23 cellular contexts compared by ENCODE assay signal in genomic region chr2:152441961-152442360, GRCh38.
DNase-seq lines count a peak whose midpoint lies in the region; ATAC-seq and TF ChIP-seq lines count a peak whose summit lies in the region.
"Had no signal": no experiment of that assay in that cellular context is flagged by ENCODE, and none has a peak within 500 bp of the region (broad histone marks: within the 10 kb centered on the region; RNA-seq: fewer than 3 reads in every experiment).

No MANE protein-coding gene starts in this region.

- no peak overlapping the region for H3K4me3 ChIP-seq in GM12864 (ENCODE audit: low read depth, low read length)
- H3K4me3 ChIP-seq: BLaER1, left ventricle myocardium inferior, MG63, upper lobe of left lung had no signal

- DNase-seq in GM12864 (ENCODE audit: low read depth) (no peak), memory B cell (ENCODE audit: low spot score in 2 of 2) (no peak), SHP77 treated with DMSO at 0.1 percent for 48 hours (lab: John Stamatoyannopoulos, UW) (no peak), NCI-H2171 treated with DMSO at 0.1 percent for 48 hours (lab: John Stamatoyannopoulos, UW) (no peak), T1000 (lab: John Stamatoyannopoulos, UW) (no peak)
- DNase-seq: ACHN; activated CD8-positive, alpha-beta memory T cell treated with anti-CD3 and anti-CD28 coated beads, Interleukin-2, amount 50 U/mL, for 48 hours; activated naive CD8-positive, alpha-beta T cell treated with anti-CD3 and anti-CD28 coated beads for 36 hours; left ventricle myocardium inferior; MG63; NCI-H1436; NCI-H524; stimulated activated CD4-positive, alpha-beta T cell treated with anti-CD3 and anti-CD28 coated beads, Interleukin-15, amount 100 ng/mL, for 24 hours; stimulated activated CD8-positive, alpha-beta memory T cell treated with anti-CD3 and anti-CD28 coated beads, Interleukin-4, amount 100 ng/mL, for 48 hours; T-helper 17 cell; upper lobe of left lung had no signal

- no peaks in the 10 kb centered on the region for H3K36me3 Mint-ChIP-seq in memory B cell
- H3K36me3 Mint-ChIP-seq: activated naive CD8-positive, alpha-beta T cell treated with anti-CD3 and anti-CD28 coated beads for 36 hours; natural killer cell treated with Interleukin-12 subunit alpha and Interleukin-12 subunit beta and Interleukin-15 and Interleukin-18, amount 100 ng/mL, for 72 hours had no signal

- no peaks in the 10 kb centered on the region for H3K9me3 Mint-ChIP-seq in memory B cell
- H3K9me3 Mint-ChIP-seq: activated naive CD8-positive, alpha-beta T cell treated with anti-CD3 and anti-CD28 coated beads for 36 hours; central memory CD8-positive, alpha-beta T cell; natural killer cell treated with Interleukin-12 subunit alpha and Interleukin-12 subunit beta and Interleukin-15 and Interleukin-18, amount 100 ng/mL, for 72 hours had no signal

- peak; percentile 45 for ATAC-seq in GM18868 (IDR thresholded peaks at IDR 0.05; ENCODE audit: unreplicated experiment)
- peak; percentile 35 for ATAC-seq in HG03432 (IDR thresholded peaks at IDR 0.05; ENCODE audit: unreplicated experiment)
- ATAC-seq in memory B cell (ENCODE audit: low read depth) = peak; percentile 14
- ATAC-seq in GM19035 (IDR thresholded peaks at IDR 0.05; ENCODE audit: unreplicated experiment) = no peak
- ATAC-seq: natural killer cell treated with Interleukin-12 subunit alpha and Interleukin-12 subunit beta and Interleukin-15 and Interleukin-18, amount 100 ng/mL, for 72 hours; sciatic nerve; T-helper 17 cell had no signal

- peaks cover 3% of the 10 kb centered on the region for H3K4me1 Mint-ChIP-seq in memory B cell
- H3K4me1 Mint-ChIP-seq: activated naive CD8-positive, alpha-beta T cell treated with anti-CD3 and anti-CD28 coated beads for 36 hours; central memory CD8-positive, alpha-beta T cell; T-helper 17 cell had no signal

- no peak overlapping the region for H3K27ac Mint-ChIP-seq in memory B cell
- H3K27ac Mint-ChIP-seq: activated naive CD8-positive, alpha-beta T cell treated with anti-CD3 and anti-CD28 coated beads for 36 hours; natural killer cell treated with Interleukin-12 subunit alpha and Interleukin-12 subunit beta and Interleukin-15 and Interleukin-18, amount 100 ng/mL, for 72 hours; T-helper 17 cell had no signal

- peak; percentile 55 for TF ChIP-seq CTCF in GM12864 (IDR thresholded peaks at IDR 0.05; ENCODE audit: low read depth, low read length, missing control alignments)

- peaks cover 2% of the 10 kb centered on the region for H3K27me3 Mint-ChIP-seq in memory B cell

- H3K4me3 Mint-ChIP-seq in memory B cell = no peak overlapping the region
- H3K4me3 Mint-ChIP-seq: activated naive CD8-positive, alpha-beta T cell treated with anti-CD3 and anti-CD28 coated beads for 36 hours; central memory CD8-positive, alpha-beta T cell; natural killer cell treated with Interleukin-12 subunit alpha and Interleukin-12 subunit beta and Interleukin-15 and Interleukin-18, amount 100 ng/mL, for 72 hours; T-helper 17 cell had no signal
